29 cellular contexts compared by ENCODE assay signal in the genomic region with DNA sequence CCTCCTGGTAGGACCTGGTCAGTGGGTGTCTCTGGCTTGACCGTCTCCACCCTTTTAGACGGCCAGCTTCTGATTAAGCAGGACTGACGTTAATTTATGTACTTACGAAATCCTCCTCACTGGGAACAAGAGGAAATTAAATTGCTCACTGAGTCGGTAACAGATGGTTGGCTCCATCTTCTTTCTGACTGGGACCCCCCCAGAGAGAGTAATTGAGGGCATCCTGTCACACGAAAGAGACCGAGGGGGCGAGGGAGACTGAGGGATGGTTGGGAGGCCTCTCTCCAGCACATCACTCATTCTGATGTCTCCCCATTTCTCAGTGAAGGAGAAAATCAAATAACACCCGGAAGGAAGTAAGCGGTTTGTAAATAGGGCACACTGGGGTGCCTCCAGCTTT.
DNase-seq lines count a peak whose midpoint lies in the region; ATAC-seq and TF ChIP-seq lines count a peak whose summit lies in the region.
"Had no signal": no experiment of that assay in that cellular context is flagged by ENCODE, and none has a peak within 500 bp of the region (broad histone marks: within the 10 kb centered on the region; RNA-seq: fewer than 3 reads in every experiment).

No MANE protein-coding gene starts in this region.

- no peaks in the 10 kb centered on the region for H3K36me3 ChIP-seq in A673 (ENCODE audit: insufficient read depth, low read length, poor library complexity, severe bottlenecking)
- H3K36me3 ChIP-seq in endocrine pancreas (ENCODE audit: control insufficient read depth, insufficient read depth, low read length) = no peaks in the 10 kb centered on the region
- H3K36me3 ChIP-seq in H7 (replicated peaks; ENCODE audit: control insufficient read depth, insufficient read depth, low read length) = no peaks in the 10 kb centered on the region
- H3K36me3 ChIP-seq in ascending aorta = no peaks in the 10 kb centered on the region
- H3K36me3 ChIP-seq: esophagus squamous epithelium, sigmoid colon, tibial artery had no signal

- H3K27me3 ChIP-seq in A673 (replicated peaks; ENCODE audit: insufficient read depth, low read depth, low read length, poor library complexity) (no peaks in the 10 kb centered on the region), endocrine pancreas (ENCODE audit: control insufficient read depth, insufficient read depth, low read length) (no peaks in the 10 kb centered on the region), H7 (ENCODE audit: control insufficient read depth, insufficient read depth, low read length) (no peaks in the 10 kb centered on the region; the same call in 1 of the 2 replicates), ascending aorta (no peaks in the 10 kb centered on the region)
- H3K27me3 ChIP-seq: esophagus squamous epithelium, gastroesophageal sphincter, hepatocyte, sigmoid colon, tibial artery had no signal

- H3K9me3 ChIP-seq in A673 (ENCODE audit: low read depth, low read length, poor library complexity, severe bottlenecking) (no peaks in the 10 kb centered on the region), endocrine pancreas (ENCODE audit: control insufficient read depth, low read length) (no peaks in the 10 kb centered on the region), ascending aorta (no peaks in the 10 kb centered on the region)
- H3K9me3 ChIP-seq: esophagus squamous epithelium, gastroesophageal sphincter, psoas muscle, sigmoid colon, SK-N-SH, tibial artery had no signal

- H3K27ac ChIP-seq in A673 (ENCODE audit: low read depth, low read length, poor library complexity, severe bottlenecking) (peak overlapping the region; percentile 79), ascending aorta (no peak overlapping the region)
- H3K27ac ChIP-seq: esophagus squamous epithelium, gastroesophageal sphincter, hepatocyte, psoas muscle, tibial artery had no signal

- H3K9ac ChIP-seq in endocrine pancreas (ENCODE audit: control insufficient read depth, insufficient read depth, low read length) = no peak overlapping the region
- H3K9ac ChIP-seq: SK-N-SH had no signal

- CTCF ChIA-PET in A673 (lab: Charles Lee) = interaction anchor here (0.5 kb wide), 1 partner anchor 105 kb away, joined by 12 read pairs; a partner anchor contains a TSS

- H3K4me3 ChIP-seq in A673 (ENCODE audit: low read depth, low read length, poor library complexity, severe bottlenecking) (no peak overlapping the region), endocrine pancreas (ENCODE audit: control insufficient read depth, insufficient read depth, low read length) (peak overlapping the region; percentile 47), H7 (ENCODE audit: insufficient read depth, low read depth, low read length) (no peak overlapping the region), ascending aorta (no peak overlapping the region)
- H3K4me3 ChIP-seq: esophagus squamous epithelium, gastroesophageal sphincter, GM23338, hepatocyte, lung, psoas muscle, sigmoid colon, tibial artery had no signal

- BruUV-seq in A673 (replicated peaks; lab: Mats Ljungman, UMichigan) = no TSS peak

- H3K4me1 ChIP-seq in A673 (ENCODE audit: insufficient read depth, low read length, poor library complexity, severe bottlenecking) (peaks cover 56% of the 10 kb centered on the region), endocrine pancreas (ENCODE audit: control insufficient read depth, insufficient read depth, low read length) (peaks cover 11% of the 10 kb centered on the region), ascending aorta (no peaks in the 10 kb centered on the region)
- H3K4me1 ChIP-seq: gastroesophageal sphincter, psoas muscle, tibial artery had no signal

- DNase-seq in A673 (ENCODE audit: low spot score) = peak; percentile 99
- DNase-seq in EH (ENCODE audit: low read depth) = peak; percentile 39
- DNase-seq in NCI-H748 (lab: John Stamatoyannopoulos, UW; ENCODE audit: unreplicated experiment) = peak; percentile 57
- DNase-seq in stimulated activated CD8-positive, alpha-beta memory T cell treated with anti-CD3 and anti-CD28 coated beads, Interleukin-4, amount 100 ng/mL, for 48 hours = no peak
- no peak for DNase-seq in H7
- DNase-seq in ascending aorta (ENCODE audit: low spot score in 2 of 2) = no peak
- DNase-seq: activated CD4-positive, alpha-beta T cell treated with anti-CD3 and anti-CD28 coated beads, Interleukin-2, amount 50 U/mL, for 4 hours; activated gamma-delta T cell treated with Interleukin-2 at 50 U/mL for 16 hours; activated naive CD8-positive, alpha-beta T cell treated with anti-CD3 and anti-CD28 coated beads, Interleukin-2, amount 50 U/mL, for 24 hours; activated T-cell treated with anti-CD3 and anti-CD28 coated beads, Interleukin-2, amount 50 U/mL, for 48 hours; esophagus squamous epithelium; GDM1; HFFc6; Karpas-422; naive thymus-derived CD8-positive, alpha-beta T cell; NCI-H1930; occipital lobe; psoas muscle; sigmoid colon; stimulated activated CD4-positive, alpha-beta T cell treated with anti-CD3 and anti-CD28 coated beads, Interleukin-12 subunit alpha, Interleukin-12 subunit beta, amount 100 ng/mL, for 4 hours; stimulated activated CD4-positive, alpha-beta T cell treated with anti-CD3 and anti-CD28 coated beads, Interleukin-2, amount 100 ng/mL, for 48 hours; tibial artery had no signal

- TF ChIP-seq CTCF in A673 (conservative IDR thresholded peaks at IDR 0.05; ENCODE audit: low read depth, low read length) (no peak), ascending aorta (IDR thresholded peaks at IDR 0.05) (no peak)

- POLR2A ChIA-PET in A673 (lab: Charles Lee; ENCODE audit: low non-redundant PET) = no interaction called here

- no peak for ATAC-seq in HG02571 (IDR thresholded peaks at IDR 0.05; ENCODE audit: unreplicated experiment)
- ATAC-seq: activated naive CD8-positive, alpha-beta T cell treated with anti-CD3 and anti-CD28 coated beads, Interleukin-2, amount 50 U/mL, for 24 hours; gastroesophageal sphincter; GM23338; naive thymus-derived CD8-positive, alpha-beta T cell; psoas muscle had no signal

- intact Hi-C loops in A673 (cut with micrococcal nuclease; ENCODE audit: unreplicated experiment) (loop anchor here (2.0 to 10.0 kb wide), 4 partner anchors 47 to 729 kb away; a partner anchor contains a TSS), ascending aorta (cut with DNase I) (no loop called here)

Comparison
In these comparisons a context has a peak if more than half of its experiments do, and no peak if none do; other contexts are left out.
1. DNase-seq: peak in A673 (single experiment), EH (single experiment) and NCI-H748 (single experiment); none in stimulated activated CD8-positive, alpha-beta memory T cell treated with anti-CD3 and anti-CD28 coated beads, Interleukin-4, amount 100 ng/mL, for 48 hours (single experiment), H7 (single experiment) and ascending aorta (0 of 2).